ENCODE assay signal across 24 cellular contexts in genomic region chr18:26961805-26962204, GRCh38.
DNase-seq lines count a peak whose midpoint lies in the region; FAIRE-seq and TF ChIP-seq lines count a peak whose summit lies in the region.
"Had no signal": no experiment of that assay in that cellular context is flagged by ENCODE, and none has a peak within 500 bp of the region (broad histone marks: within the 10 kb centered on the region; RNA-seq: fewer than 3 reads in every experiment).

No MANE protein-coding gene starts in this region.

- no peak for TF ChIP-seq EP300 in H1 (IDR thresholded peaks at IDR 0.05; ENCODE audit: borderline replicate concordance in 1 of 2, low read depth in 2 of 2, low read length in 2 of 2)

- H2BK15ac ChIP-seq in H1 (ENCODE audit: low read length), result 0 out of 2 replicates have a peak overlapping the region, but pooled peaks have one; percentile 4

- no peak overlapping the region for H3K14ac ChIP-seq in H1 (ENCODE audit: insufficient read length)

- 80% methylated on average over 3 of the region's 3 CpGs; no CpG with 5 or more reads in 1 of the 2 experiments for WGBS in H1 (ENCODE audit: extremely low coverage in 1 of 2, insufficient coverage in 1 of 2, insufficient read length in 1 of 2, insufficient replicate concordance in 2 of 2, low coverage in 1 of 2, low lambda C conversion rate in 2 of 2, missing lambda C conversion rate in 1 of 2), 2 experiments

- no peak overlapping the region for H2AK5ac ChIP-seq in H1 (ENCODE audit: low read depth, low read length)

- H3K4me3 Mint-ChIP-seq in nephron, result no peak overlapping the region
- H3K4me3 Mint-ChIP-seq: CD4-positive, CD25-positive, alpha-beta regulatory T cell; CD8-positive, alpha-beta memory T cell; IgD-negative memory B cell had no signal

- no peak overlapping the region for H3K18ac ChIP-seq in H1 (ENCODE audit: extremely low read depth, low read length)

- TF ChIP-seq POLR2A in H1 (IDR thresholded peaks at IDR 0.05; ENCODE audit: control extremely low read depth in 1 of 2, low read depth in 2 of 2, low read length in 2 of 2), result no peak

- H3K27me3 Mint-ChIP-seq in nephron (ENCODE audit: low read depth), result peaks cover 5% of the 10 kb centered on the region
- H3K27me3 Mint-ChIP-seq: CD4-positive, CD25-positive, alpha-beta regulatory T cell; IgD-negative memory B cell had no signal

- H2BK5ac ChIP-seq in H1 (ENCODE audit: low read depth, low read length), result no peak overlapping the region

- no peak overlapping the region for H4K91ac ChIP-seq in H1 (replicated peaks; ENCODE audit: insufficient read length, low read length)

- H3K56ac ChIP-seq in H1 (replicated peaks; ENCODE audit: insufficient read length, low read depth, low read length), result no peak overlapping the region

- no peak for TF ChIP-seq RAD21 in H1 (IDR thresholded peaks at IDR 0.05 in 1 of 2, conservative IDR thresholded peaks at IDR 0.05 in 1 of 2; ENCODE audit: low read depth in 2 of 2, low read length in 2 of 2)

- H3K9me3 ChIP-seq in H1 (ENCODE audit: insufficient read depth in 2 of 2, low read depth in 1 of 2, low read length in 1 of 2), result no peaks in the 10 kb centered on the region
- H3K9me3 ChIP-seq: BE2C had no signal

- no peaks in the 10 kb centered on the region for H3K79me1 ChIP-seq in H1 (ENCODE audit: low read depth, low read length)

- H2AFZ ChIP-seq in H1 (ENCODE audit: low read length), result no peak overlapping the region
- H2AFZ ChIP-seq: GM23248 had no signal

- no peaks in the 10 kb centered on the region for H3K36me3 Mint-ChIP-seq in nephron (ENCODE audit: low read depth)
- H3K36me3 Mint-ChIP-seq: CD4-positive, CD25-positive, alpha-beta regulatory T cell; CD8-positive, alpha-beta memory T cell; IgD-negative memory B cell had no signal

- H3K4me3 ChIP-seq in H1 (ENCODE audit: extremely low read depth in 1 of 4, insufficient read depth in 2 of 4, low read depth in 3 of 4, low read length in 4 of 4), result no peak overlapping the region
- H3K4me3 ChIP-seq: GM23248 had no signal

- H2BK120ac ChIP-seq in H1 (replicated peaks; ENCODE audit: low read depth, low read length), result no peak overlapping the region

- in situ Hi-C loops in GM13976 (cut with MboI; ENCODE audit: low sequenced_read_pairs, unreplicated experiment), result no loop called here

- no peaks in the 10 kb centered on the region for H3K36me3 ChIP-seq in H1 (ENCODE audit: control insufficient read depth in 2 of 4, insufficient read depth in 4 of 4, low read length in 3 of 4)
- H3K36me3 ChIP-seq: BE2C had no signal

- no peaks in the 10 kb centered on the region for H3K27me3 ChIP-seq in H1 (replicated peaks in 1 of 4; ENCODE audit: control insufficient read depth in 3 of 4, extremely low read depth in 1 of 4, insufficient read depth in 3 of 4, low read length in 3 of 4)
- H3K27me3 ChIP-seq: BE2C had no signal

- H3K23me2 ChIP-seq in H1 (ENCODE audit: low read depth, low read length), result no peaks in the 10 kb centered on the region

- H3K4me1 Mint-ChIP-seq in nephron, result no peaks in the 10 kb centered on the region
- H3K4me1 Mint-ChIP-seq: CD4-positive, CD25-positive, alpha-beta regulatory T cell; CD8-positive, alpha-beta memory T cell; IgD-negative memory B cell had no signal

- no peaks in the 10 kb centered on the region for H3K9me3 Mint-ChIP-seq in nephron
- H3K9me3 Mint-ChIP-seq: IgD-negative memory B cell had no signal

- no peak overlapping the region for H2BK20ac ChIP-seq in H1 (ENCODE audit: low read length)

- H3K4ac ChIP-seq in H1 (replicated peaks; ENCODE audit: insufficient read length, low read depth, low read length), result no peak overlapping the region

- H4K20me1 ChIP-seq in H1 (replicated peaks in 1 of 2; ENCODE audit: control insufficient read depth in 1 of 2, insufficient read depth in 2 of 2, low read length in 2 of 2), result no peaks in the 10 kb centered on the region

- H3K27ac ChIP-seq in H1 (ENCODE audit: low read depth, low read length), result no peak overlapping the region
- H3K27ac ChIP-seq: GM23248 had no signal

- H4K5ac ChIP-seq in H1 (ENCODE audit: insufficient read length, low read depth, low read length), result no peak overlapping the region

- POLR2A ChIA-PET in H1 (lab: Charles Lee; ENCODE audit: partially characterized antibody), result no interaction called here

- H3K79me2 ChIP-seq in H1 (ENCODE audit: control insufficient read depth in 1 of 2, insufficient read depth in 2 of 2, low read length in 2 of 2), result no peaks in the 10 kb centered on the region

- peak; percentile 36 for DNase-seq in NCI-H146 treated with DMSO at 0.1 percent for 48 hours (lab: John Stamatoyannopoulos, UW; ENCODE audit: unreplicated experiment)
- DNase-seq in NCI-H69 (lab: John Stamatoyannopoulos, UW), result peak; percentile 33
- DNase-seq in H1 (ENCODE audit: low read depth in 1 of 2, low spot score in 2 of 2), result no peak
- no peak for DNase-seq in GM13976 (ENCODE audit: low spot score)
- DNase-seq in GM20000 (ENCODE audit: low spot score), result no peak
- no peak for DNase-seq in DMS53 treated with DMSO at 0.1 percent for 48 hours (lab: John Stamatoyannopoulos, UW; ENCODE audit: unreplicated experiment)
- DNase-seq: ACHN; BE2C; CD4-positive, CD25-positive, alpha-beta regulatory T cell; CD8-positive, alpha-beta memory T cell; COR-L47; DMS 273 treated with DMSO at 0.1 percent for 48 hours; DMS53; GDM1; GM23248; HCEC 1CT; KBM-7 had no signal

- H3K23ac ChIP-seq in H1 (ENCODE audit: insufficient read length), result no peak overlapping the region

- no peak for FAIRE-seq in H1 (lab: Jason Lieb, UNC)
- FAIRE-seq: A204.1, GM12892, GM19239, H54, HTR-8/SVneo had no signal

- peaks cover 0 to 6% (median 3%) of the 10 kb centered on the region in 4 experiments; a peak in 4 of 7 replicates for H3K4me1 ChIP-seq in H1 (replicated peaks in 1 of 4; ENCODE audit: control insufficient read depth in 3 of 4, insufficient read depth in 4 of 4, low read length in 3 of 4)
- H3K4me1 ChIP-seq: BE2C had no signal

- H3K4me2 ChIP-seq in H1 (ENCODE audit: insufficient read depth in 1 of 2, low read depth in 2 of 2, low read length in 2 of 2), result no peak overlapping the region

- no peak overlapping the region for H2BK12ac ChIP-seq in H1 (ENCODE audit: low read depth, low read length)

- peak overlapping the region in 2 of 3 experiments; percentile 25 to 34 for H3K27ac Mint-ChIP-seq in nephron
- H3K27ac Mint-ChIP-seq: CD4-positive, CD25-positive, alpha-beta regulatory T cell; CD8-positive, alpha-beta memory T cell had no signal

- H3K9ac ChIP-seq in H1 (replicated peaks in 1 of 4; ENCODE audit: extremely low read depth in 1 of 4, low read depth in 3 of 4, low read length in 3 of 4), result no peak overlapping the region
- H3K9ac ChIP-seq: GM23248 had no signal

- TF ChIP-seq CTCF in H1 (IDR thresholded peaks at IDR 0.05; ENCODE audit: control extremely low read depth in 1 of 3, insufficient read depth in 1 of 3, low read depth in 1 of 3, low read length in 3 of 3) (no peak), nephron (IDR thresholded peaks at IDR 0.05; ENCODE audit: unreplicated experiment in 3 of 3) (no peak), GM13976 (IDR thresholded peaks at IDR 0.05; ENCODE audit: borderline replicate concordance, control extremely low read depth, extremely low read depth, insufficient read depth, missing control alignments) (no peak), GM20000 (IDR thresholded peaks at IDR 0.05; ENCODE audit: extremely low read depth, missing control alignments) (no peak)

- H4K8ac ChIP-seq in H1 (ENCODE audit: extremely low read depth, insufficient read depth, low read length), result no peak overlapping the region

- CTCF ChIA-PET in H1 (lab: Charles Lee; ENCODE audit: partially characterized antibody), result interaction anchor here (0.6 to 4.6 kb wide), 4 partner anchors 44 to 279 kb away, joined by 3 to 26 read pairs (median 9); no protein-coding TSS in a partner anchor

Comparison
In these comparisons a context has a peak if more than half of its experiments do, and no peak if none do; other contexts are left out.
1. DNase-seq: peak in NCI-H146 treated with DMSO at 0.1 percent for 48 hours (single experiment) and NCI-H69 (single experiment); none in H1 (0 of 2), GM13976 (single experiment), GM20000 (single experiment) and DMS53 treated with DMSO at 0.1 percent for 48 hours (single experiment).